In genomic region chr12:112140728-112141127, GRCh38 we compare ENCODE assay signal across 1 cellular context.
TF ChIP-seq lines count a peak whose summit lies in the region.

No MANE protein-coding gene starts in this region.

TF ChIP-seq in K562, 482 proteins besides CTCF, POLR2A, EP300 and RAD21 (continued from another document):
- TF ChIP-seq ZNF668 (CRISPR knock-in tag; IDR thresholded peaks at IDR 0.05) = no peak
